In genomic region chr16:51544850-51545467, GRCh38 we compare ENCODE assay signal across 1 cellular context.
TF ChIP-seq lines count a peak whose summit lies in the region.

No MANE protein-coding gene starts in this region.

TF ChIP-seq in GM23338, 12 proteins besides CTCF, POLR2A, EP300 and RAD21:
- no peak for TF ChIP-seq REST (IDR thresholded peaks at IDR 0.05; ENCODE audit: unreplicated experiment)
- no peak for TF ChIP-seq ZNF331 (CRISPR knock-in tag; IDR thresholded peaks at IDR 0.05; ENCODE audit: low read depth)
- no peak for TF ChIP-seq POLR2AphosphoS5 (IDR thresholded peaks at IDR 0.05; ENCODE audit: low read depth)
- no peak for TF ChIP-seq ZNF462 (CRISPR knock-in tag; IDR thresholded peaks at IDR 0.05)
- TF ChIP-seq ETS1 (IDR thresholded peaks at IDR 0.05), result no peak
- TF ChIP-seq NANOG (IDR thresholded peaks at IDR 0.05; ENCODE audit: borderline replicate concordance), result no peak
- no peak for TF ChIP-seq EZH2phosphoT487 (IDR thresholded peaks at IDR 0.05; ENCODE audit: unreplicated experiment)
- TF ChIP-seq ZNF114 (CRISPR knock-in tag; IDR thresholded peaks at IDR 0.05), result no peak
- no peak for TF ChIP-seq EZH2 (IDR thresholded peaks at IDR 0.05; ENCODE audit: low read depth, unreplicated experiment)
- no peak for TF ChIP-seq CREB1 (CRISPR knock-in tag; IDR thresholded peaks at IDR 0.05; ENCODE audit: low read depth)
- TF ChIP-seq STAT1 (IDR thresholded peaks at IDR 0.05; ENCODE audit: unreplicated experiment), result no peak
